ENCODE assay signal across 8 cellular contexts in genomic region chr12:47753021-47754001, GRCh38. TPM values are rescaled to one million over a fixed set of nuclear protein-coding genes. Genes with fewer than 3 reads are reported as not detected.
DNase-seq lines count a peak whose midpoint lies in the region; ATAC-seq, FAIRE-seq and TF ChIP-seq lines count a peak whose summit lies in the region.

No MANE protein-coding gene starts in this region.

- WGBS in GM12878 (ENCODE audit: insufficient coverage, insufficient replicate concordance, low lambda C conversion rate, missing lambda C conversion rate) = 58% methylated on average over 11 of the region's 11 CpGs

- peak overlapping the region; percentile 26; the same call in 1 of the 2 replicates for H3K4me2 ChIP-seq in GM12878 (ENCODE audit: control insufficient read depth, insufficient read depth)

- peaks cover 40% of the 10 kb centered on the region for H3K4me1 ChIP-seq in GM12878 (ENCODE audit: control insufficient read depth, insufficient read depth, low read length)
- peaks cover 42 to 73% of the 10 kb centered on the region in 2 donors for H3K4me1 ChIP-seq in thoracic aorta (ENCODE audit: control insufficient read depth in 1 of 2, low read depth in 2 of 2)

- H3K36me3 ChIP-seq in GM12878 (ENCODE audit: control insufficient read depth in 2 of 2, insufficient read depth in 2 of 2, low read length in 1 of 2) (no peaks in the 10 kb centered on the region), thoracic aorta (peaks cover 13% of the 10 kb centered on the region)

- SMC1A ChIA-PET in GM12878 (lab: Charles Lee; ENCODE audit: uncharacterized antibody, unreplicated experiment) = interaction anchor here (2.2 to 12.2 kb wide), 5 partner anchors 9 to 39 kb away, joined by 6 to 277 read pairs (median 15); no protein-coding TSS in a partner anchor

- CTCF ChIA-PET in GM12878 (lab: Yijun Ruan, JAX) = interaction anchor here (1.1 to 14.5 kb wide), 7 partner anchors 9 to 37 kb away, joined by 3 to 507 read pairs (median 18); partner anchors contain the start of gene SLC48A1

- H3K9ac ChIP-seq in GM12878 (ENCODE audit: control insufficient read depth, insufficient read depth, low read length) = no peak overlapping the region

- FAIRE-seq in GM12878 (lab: Jason Lieb, UNC) = no peak

- intact Hi-C loops in GM12878 (cut with micrococcal nuclease; ENCODE audit: unreplicated experiment) (no loop called here), left colon (cut with DNase I, micrococcal nuclease) (no loop called here)

- no peaks in the 10 kb centered on the region for H3K27me3 ChIP-seq in GM12878 (replicated peaks in 1 of 2; ENCODE audit: control insufficient read depth in 2 of 2, insufficient read depth in 2 of 2, low read length in 1 of 2)
- H3K27me3 ChIP-seq in thoracic aorta (replicated peaks; ENCODE audit: insufficient read depth) = no peaks in the 10 kb centered on the region

- ATAC-seq in GM12878 = no peak
- peak; percentile 72 for ATAC-seq in left colon
- peak; percentile 77 for ATAC-seq in thoracic aorta (ENCODE audit: insufficient number of reproducible peaks, low FRiP score, low read depth)
- ATAC-seq in HG02981 (IDR thresholded peaks at IDR 0.05; ENCODE audit: unreplicated experiment) = no peak
- no peak for ATAC-seq in GM21786 (IDR thresholded peaks at IDR 0.05; ENCODE audit: unreplicated experiment)

- H4K20me1 ChIP-seq in GM12878 (ENCODE audit: control insufficient read depth, insufficient read depth) = no peaks in the 10 kb centered on the region

- no peak for TF ChIP-seq EP300 in GM12878 (IDR thresholded peaks at IDR 0.05; ENCODE audit: borderline replicate concordance in 1 of 2, control insufficient read depth in 1 of 2, low read depth in 2 of 2, low read length in 2 of 2)

- in situ Hi-C loops in GM12878 (cut with MboI) = no loop called here

- H3K79me2 ChIP-seq in GM12878 (ENCODE audit: control insufficient read depth, insufficient read depth, low read length) = no peaks in the 10 kb centered on the region

- BruUV-seq in GM12878 (replicated peaks; lab: Mats Ljungman, UMichigan) = no TSS peak

- TF ChIP-seq CTCF in GM12878 (IDR thresholded peaks at IDR 0.05 in 2 of 3, conservative IDR thresholded peaks at IDR 0.05 in 1 of 3; ENCODE audit: control insufficient read depth in 2 of 3, extremely low read depth in 1 of 3, insufficient read depth in 1 of 3, low read depth in 3 of 3, low read length in 3 of 3) (no peak), thoracic aorta (IDR thresholded peaks at IDR 0.05) (peak; percentile 26)

- H3K9me3 ChIP-seq in GM12878 (replicated peaks; ENCODE audit: control insufficient read depth, insufficient read depth, low read length) = no peaks in the 10 kb centered on the region
- no peaks in the 10 kb centered on the region for H3K9me3 ChIP-seq in thoracic aorta

- no peak for TF ChIP-seq RAD21 in GM12878 (IDR thresholded peaks at IDR 0.05; ENCODE audit: insufficient read depth, low read depth, low read length)

- TF ChIP-seq POLR2A in GM12878 (IDR thresholded peaks at IDR 0.05; ENCODE audit: low read depth, low read length) = no peak

- no peak overlapping the region for H3K27ac ChIP-seq in GM12878 (ENCODE audit: control insufficient read depth, insufficient read depth)
- H3K27ac ChIP-seq in thoracic aorta = peak overlapping the region; percentile 96

- POLR2A ChIA-PET in GM12878 (lab: Charles Lee) = interaction anchor here (2.4 kb wide), 1 partner anchor 9 kb away, joined by 14 read pairs; no protein-coding TSS in a partner anchor

- RAD21 ChIA-PET in GM12878 (lab: Charles Lee; ENCODE audit: unreplicated experiment) = interaction anchor here (1.7 to 12.6 kb wide), 3 partner anchors 11 to 47 kb away, joined by 5 to 237 read pairs (median 83); partner anchors contain the start of genes RPAP3 and SLC48A1

- peak; percentile 88 for DNase-seq in HT-29 (ENCODE audit: low spot score)
- no peak for DNase-seq in GM12878 (ENCODE audit: low read depth, low spot score)
- DNase-seq in left colon = peak; percentile 71 to 87
- peak; percentile 73 for DNase-seq in thoracic aorta (ENCODE audit: low spot score)
- DNase-seq in NK-92 treated with Interleukin-12 subunit alpha and Interleukin-12 subunit beta, amount 100 ng/mL, for 24 hours (lab: John Stamatoyannopoulos, UW) = no peak
- DNase-seq in NCI-H510A (lab: John Stamatoyannopoulos, UW) = no peak

- H3K4me3 ChIP-seq in GM12878 (no peak overlapping the region), thoracic aorta (peak overlapping the region; percentile 45)

- H2AFZ ChIP-seq in GM12878 (ENCODE audit: control insufficient read depth, low read depth, low read length) = peak overlapping the region; percentile 1

RNA-seq across cellular contexts. Expression of gene RAPGEF3, which starts 5.4 kb away (rescaled TPM):
- 38.2 and 44.1 TPM in 2 replicates for total RNA-seq in HT-29 (2014; rRNA removed; shearing (Covaris generic))
- 4.6 and 5.7 TPM in 2 replicates for total RNA-seq in GM12878 (2013; cell fraction: nucleolus; rRNA removed)
- total RNA-seq in GM12878 (2014; rRNA removed) (0.27 and 0.28 TPM in 2 replicates), GM12878 (2014; rRNA removed; fragmentation: Illumina TruSeq; extraction: Trizol) (0.09 and 0.18 TPM in 2 replicates), GM12878 (2021) (0.64 and 0.88 TPM in 2 replicates), left colon (1 to 10 TPM; 8.5 to 9.7 TPM), thoracic aorta (10 to 100 TPM; 40.9 to 77.4 TPM)
- polyA plus RNA-seq in GM12878 (2011; ENCODE audit: low read depth) = 0.38 TPM
- polyA plus RNA-seq in GM12878 (2011; rRNA removed) (0.30 and 0.68 TPM in 2 replicates), GM12878 (2014; fragmentation: Illumina TruSeq; extraction: Trizol) (0.17 and 0.34 TPM in 2 replicates), GM12878 (2014; fragmentation: Nextera tagmentation; extraction: Ambion mirVana) (under 1 TPM in 1 of 2 experiments, not detected in 1; 0.02 TPM), GM12878 (2014; rRNA removed) (0.63 and 0.92 TPM in 2 replicates), GM12878 (2016; fragmentation: Nextera tagmentation; extraction: Ambion mirVana) (under 1 TPM in 1 of 2 experiments, not detected in 1; 0.27 TPM)
- 0.63 and 0.94 TPM in 2 replicates for polyA plus RNA-seq in GM12878 (2011; cell fraction: cytosol; rRNA removed)
- 3.4 and 4.8 TPM in 2 replicates for polyA plus RNA-seq in GM12878 (2011; cell fraction: nucleus; rRNA removed)
- polyA plus RNA-seq in GM12878 (2012) = 0.81 and 0.97 TPM in 2 replicates
- 0.22 and 1.5 TPM in 2 replicates for polyA minus RNA-seq in GM12878 (2011; rRNA and poly(A)+ RNA removed)
- 1.7 TPM in 1 of 2 replicates, not detected in the other for polyA minus RNA-seq in GM12878 (2011; cell fraction: cytosol; rRNA and poly(A)+ RNA removed)
- polyA minus RNA-seq in GM12878 (2011; cell fraction: nucleus; rRNA and poly(A)+ RNA removed) = 1.3 and 3.1 TPM in 2 replicates

RNA-seq across cellular contexts. Expression of gene SLC48A1, which starts 19.7 kb away (rescaled TPM):
- total RNA-seq in HT-29 (2014; rRNA removed; shearing (Covaris generic)) = 31.1 and 35.7 TPM in 2 replicates
- total RNA-seq in GM12878 (2013; cell fraction: nucleolus; rRNA removed) = 2.5 and 3.7 TPM in 2 replicates
- total RNA-seq in GM12878 (2014; rRNA removed) = 1.7 and 2.4 TPM in 2 replicates
- 1.1 and 1.2 TPM in 2 replicates for total RNA-seq in GM12878 (2014; rRNA removed; fragmentation: Illumina TruSeq; extraction: Trizol)
- total RNA-seq in GM12878 (2021) = 2.4 and 3.8 TPM in 2 replicates
- 0.84 TPM for polyA plus RNA-seq in GM12878 (2011; ENCODE audit: low read depth)
- polyA plus RNA-seq in GM12878 (2011; rRNA removed) = 0.55 and 1.2 TPM in 2 replicates
- 1.6 and 2.1 TPM in 2 replicates for polyA plus RNA-seq in GM12878 (2011; cell fraction: cytosol; rRNA removed)
- 2.4 and 2.7 TPM in 2 replicates for polyA plus RNA-seq in GM12878 (2011; cell fraction: nucleus; rRNA removed)
- polyA plus RNA-seq in GM12878 (2012) = 1.8 and 2.1 TPM in 2 replicates
- 1.6 TPM in 2 replicates for polyA plus RNA-seq in GM12878 (2014; fragmentation: Illumina TruSeq; extraction: Trizol)
- 1 to 10 TPM; 1.1 to 2.2 TPM for polyA plus RNA-seq in GM12878 (2014; fragmentation: Nextera tagmentation; extraction: Ambion mirVana)
- polyA plus RNA-seq in GM12878 (2014; rRNA removed) = 1.1 and 1.9 TPM in 2 replicates
- 1 to 10 TPM; 4.0 to 4.9 TPM for polyA plus RNA-seq in GM12878 (2016; fragmentation: Nextera tagmentation; extraction: Ambion mirVana)
- polyA minus RNA-seq in GM12878 (2011; rRNA and poly(A)+ RNA removed) = 1.2 and 1.8 TPM in 2 replicates
- 0.67 and 0.94 TPM in 2 replicates for polyA minus RNA-seq in GM12878 (2011; cell fraction: cytosol; rRNA and poly(A)+ RNA removed)
- polyA minus RNA-seq in GM12878 (2011; cell fraction: nucleus; rRNA and poly(A)+ RNA removed) = 0.38 and 1.9 TPM in 2 replicates
- total RNA-seq in left colon = 10 to 100 TPM; 18.1 to 18.9 TPM
- total RNA-seq in thoracic aorta = 100 to 1,000 TPM in 1 of 2 donors, 10 to 100 TPM in 1; 60.5 to 107 TPM

RNA-seq across cellular contexts. Expression of gene ENDOU, which starts 28.0 kb away (rescaled TPM):
- total RNA-seq in HT-29 (2014; rRNA removed; shearing (Covaris generic)) = not detected in 2 replicates
- total RNA-seq in GM12878 (2013; cell fraction: nucleolus; rRNA removed) = not detected in 2 replicates
- total RNA-seq in GM12878 (2014; rRNA removed) (0.17 TPM in 1 of 2 replicates, not detected in the other), GM12878 (2014; rRNA removed; fragmentation: Illumina TruSeq; extraction: Trizol) (0.09 TPM in 1 of 2 replicates, not detected in the other), GM12878 (2021) (0.21 TPM in 1 of 2 replicates, not detected in the other), left colon (not detected), thoracic aorta (under 1 TPM in 1 of 2 donors, not detected in 1; 0.49 TPM)
- 0.13 TPM for polyA plus RNA-seq in GM12878 (2011; ENCODE audit: low read depth)
- polyA plus RNA-seq in GM12878 (2011; rRNA removed) (0.03 TPM in 1 of 2 replicates, not detected in the other), GM12878 (2014; fragmentation: Illumina TruSeq; extraction: Trizol) (0.10 and 0.19 TPM in 2 replicates), GM12878 (2014; fragmentation: Nextera tagmentation; extraction: Ambion mirVana) (under 1 TPM in 1 of 2 experiments, not detected in 1; 0.15 TPM), GM12878 (2014; rRNA removed) (0.08 and 0.11 TPM in 2 replicates), GM12878 (2016; fragmentation: Nextera tagmentation; extraction: Ambion mirVana) (not detected)
- polyA plus RNA-seq in GM12878 (2011; cell fraction: cytosol; rRNA removed) = not detected in 2 replicates
- 0.09 TPM in 1 of 2 replicates, not detected in the other for polyA plus RNA-seq in GM12878 (2011; cell fraction: nucleus; rRNA removed)
- polyA plus RNA-seq in GM12878 (2012) = 0.16 TPM in 1 of 2 replicates, not detected in the other
- not detected in 2 replicates for polyA minus RNA-seq in GM12878 (2011; rRNA and poly(A)+ RNA removed)
- not detected in 2 replicates for polyA minus RNA-seq in GM12878 (2011; cell fraction: cytosol; rRNA and poly(A)+ RNA removed)
- not detected in 2 replicates for polyA minus RNA-seq in GM12878 (2011; cell fraction: nucleus; rRNA and poly(A)+ RNA removed)

RNA-seq across cellular contexts. Expression of gene RPAP3, which starts 47.5 kb away (rescaled TPM):
- 8.6 and 9.4 TPM in 2 replicates for total RNA-seq in HT-29 (2014; rRNA removed; shearing (Covaris generic))
- 25.2 and 27.8 TPM in 2 replicates for total RNA-seq in GM12878 (2013; cell fraction: nucleolus; rRNA removed)
- 17.4 and 19.1 TPM in 2 replicates for total RNA-seq in GM12878 (2014; rRNA removed)
- total RNA-seq in GM12878 (2014; rRNA removed; fragmentation: Illumina TruSeq; extraction: Trizol) = 34.5 and 36.9 TPM in 2 replicates
- 31.2 and 32.3 TPM in 2 replicates for total RNA-seq in GM12878 (2021)
- 8.1 TPM for polyA plus RNA-seq in GM12878 (2011; ENCODE audit: low read depth)
- 21.3 and 42.1 TPM in 2 replicates for polyA plus RNA-seq in GM12878 (2011; rRNA removed)
- polyA plus RNA-seq in GM12878 (2011; cell fraction: cytosol; rRNA removed) = 5.6 and 6.2 TPM in 2 replicates
- polyA plus RNA-seq in GM12878 (2011; cell fraction: nucleus; rRNA removed) = 6.8 and 9.0 TPM in 2 replicates
- 15.4 and 19.6 TPM in 2 replicates for polyA plus RNA-seq in GM12878 (2012)
- polyA plus RNA-seq in GM12878 (2014; fragmentation: Illumina TruSeq; extraction: Trizol) = 49.1 and 52.8 TPM in 2 replicates
- 10 to 100 TPM; 14.1 to 24.5 TPM for polyA plus RNA-seq in GM12878 (2014; fragmentation: Nextera tagmentation; extraction: Ambion mirVana)
- 20.1 and 24.4 TPM in 2 replicates for polyA plus RNA-seq in GM12878 (2014; rRNA removed)
- polyA plus RNA-seq in GM12878 (2016; fragmentation: Nextera tagmentation; extraction: Ambion mirVana) = 10 to 100 TPM; 49.8 to 50.6 TPM
- 8.3 and 15.1 TPM in 2 replicates for polyA minus RNA-seq in GM12878 (2011; rRNA and poly(A)+ RNA removed)
- 5.7 and 8.9 TPM in 2 replicates for polyA minus RNA-seq in GM12878 (2011; cell fraction: cytosol; rRNA and poly(A)+ RNA removed)
- polyA minus RNA-seq in GM12878 (2011; cell fraction: nucleus; rRNA and poly(A)+ RNA removed) = 7.7 and 13.3 TPM in 2 replicates
- 10 to 100 TPM; 14.7 to 17.8 TPM for total RNA-seq in left colon
- 10 to 100 TPM in 1 of 2 donors, 1 to 10 TPM in 1; 8.1 to 16.8 TPM for total RNA-seq in thoracic aorta

Comparison
In these comparisons a context has a peak if more than half of its experiments do, and no peak if none do; other contexts are left out.
1. DNase-seq: peak in HT-29 (single experiment), left colon (2 of 2) and thoracic aorta (single experiment); none in GM12878 (single experiment), NK-92 treated with Interleukin-12 subunit alpha and Interleukin-12 subunit beta, amount 100 ng/mL, for 24 hours (single experiment) and NCI-H510A (single experiment).
2. ATAC-seq: peak in left colon (single experiment) and thoracic aorta (single experiment); none in GM12878 (single experiment), HG02981 (single experiment) and GM21786 (single experiment).